22 cellular contexts compared by ENCODE assay signal in the genomic region with DNA sequence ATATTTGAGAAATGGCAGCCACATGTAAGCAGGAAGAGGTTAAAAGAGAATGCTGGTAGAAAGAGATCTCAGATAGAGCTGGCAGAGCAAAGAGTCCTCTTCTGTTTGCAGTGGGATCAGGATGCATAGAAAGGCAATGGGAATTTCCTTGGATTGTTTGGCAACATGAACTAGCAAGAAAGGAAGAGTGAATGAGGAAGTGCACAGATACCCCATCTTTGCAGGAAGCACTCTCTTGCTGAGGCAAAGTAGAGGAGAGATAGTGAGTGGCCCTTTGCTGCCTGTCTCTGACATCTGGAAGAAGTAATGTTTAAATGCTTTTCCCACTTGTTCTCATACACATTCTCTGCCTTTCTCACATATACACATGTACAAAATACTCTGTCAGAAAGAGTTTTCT. TPM values are rescaled to one million over a fixed set of nuclear protein-coding genes. Genes with fewer than 3 reads are reported as not detected.
DNase-seq lines count a peak whose midpoint lies in the region; ATAC-seq, FAIRE-seq and TF ChIP-seq lines count a peak whose summit lies in the region.
"Had no signal": no experiment of that assay in that cellular context is flagged by ENCODE, and none has a peak within 500 bp of the region (broad histone marks: within the 10 kb centered on the region; RNA-seq: fewer than 3 reads in every experiment).

No MANE protein-coding gene starts in this region.

- no peaks in the 10 kb centered on the region for H3K4me1 Mint-ChIP-seq in activated naive CD8-positive, alpha-beta T cell treated with anti-CD3 and anti-CD28 coated beads, Interleukin-2, amount 50 U/mL, for 24 hours
- no peaks in the 10 kb centered on the region for H3K4me1 Mint-ChIP-seq in activated naive CD8-positive, alpha-beta T cell treated with anti-CD3 and anti-CD28 coated beads for 36 hours
- H3K4me1 Mint-ChIP-seq: GM23338 had no signal

- H2AFZ ChIP-seq in K562 (ENCODE audit: low read depth, low read length), result no peak overlapping the region
- H2AFZ ChIP-seq: GM23338 had no signal

- H4K20me1 ChIP-seq in K562 (replicated peaks; ENCODE audit: control insufficient read depth, insufficient read depth, low read length), result no peaks in the 10 kb centered on the region

- H3K4me1 ChIP-seq in K562 (replicated peaks in 1 of 2; ENCODE audit: control insufficient read depth in 2 of 2, insufficient read depth in 2 of 2, low read length in 2 of 2), result no peaks in the 10 kb centered on the region
- H3K4me1 ChIP-seq: A549, HAP-1 had no signal

- CTCF ChIA-PET in K562 (lab: Yijun Ruan, JAX; ENCODE audit: low intra/inter-chr PET ratio), result no interaction called here

- H3K36me3 Mint-ChIP-seq in activated naive CD8-positive, alpha-beta T cell treated with anti-CD3 and anti-CD28 coated beads, Interleukin-2, amount 50 U/mL, for 24 hours (ENCODE audit: low read depth), result peaks cover 43% of the 10 kb centered on the region
- H3K36me3 Mint-ChIP-seq in activated naive CD8-positive, alpha-beta T cell treated with anti-CD3 and anti-CD28 coated beads for 36 hours, result peaks cover 49% of the 10 kb centered on the region

- FAIRE-seq in K562 (lab: Jason Lieb, UNC), result no peak
- FAIRE-seq: A549, GM18507 had no signal

- no peak for ATAC-seq in activated naive CD8-positive, alpha-beta T cell treated with anti-CD3 and anti-CD28 coated beads, Interleukin-2, amount 50 U/mL, for 24 hours
- ATAC-seq in K562 (no peak), esophagus mucosa (no peak), HG02678 (IDR thresholded peaks at IDR 0.05; ENCODE audit: unreplicated experiment) (no peak)
- ATAC-seq: A549, GM23338 had no signal

- no peak overlapping the region for H3K4me3 ChIP-seq in K562
- H3K4me3 ChIP-seq: A549, GM23338, HAP-1 had no signal

- TF ChIP-seq CTCF in K562 (IDR thresholded peaks at IDR 0.05 in 2 of 3, conservative IDR thresholded peaks at IDR 0.05 in 1 of 3; ENCODE audit: insufficient read depth in 2 of 3, low read depth in 1 of 3, low read length in 3 of 3), result no peak

- no peaks in the 10 kb centered on the region for H3K79me2 ChIP-seq in K562 (ENCODE audit: control insufficient read depth, insufficient read depth, low read length)

- DNase-seq in activated naive CD8-positive, alpha-beta T cell treated with anti-CD3 and anti-CD28 coated beads, Interleukin-2, amount 50 U/mL, for 24 hours, result no peak
- DNase-seq in activated naive CD8-positive, alpha-beta T cell treated with anti-CD3 and anti-CD28 coated beads for 36 hours, result no peak
- DNase-seq in OCI-M1 (lab: John Stamatoyannopoulos, UW) (peak; percentile 4), K562 (ENCODE audit: extremely low read depth in 1 of 4, low spot score in 3 of 4) (no peak), MV-4-11 (lab: John Stamatoyannopoulos, UW) (no peak)
- DNase-seq: 8988T; ACHN; AML-193; C1 segment of cervical spinal cord; Calu3; CD4-positive, alpha-beta memory T cell; COR-L47; DMS53; DMS79 treated with DMSO at 0.1 percent for 48 hours; GF-D8; HFFc6 had no signal

- H3K27ac ChIP-seq in K562 (ENCODE audit: extremely low read depth, low read depth, low read length), result no peak overlapping the region
- H3K27ac ChIP-seq: A549 had no signal

- H3K27ac Mint-ChIP-seq in activated naive CD8-positive, alpha-beta T cell treated with anti-CD3 and anti-CD28 coated beads, Interleukin-2, amount 50 U/mL, for 24 hours, result peak overlapping the region; percentile 20
- no peak overlapping the region for H3K27ac Mint-ChIP-seq in activated naive CD8-positive, alpha-beta T cell treated with anti-CD3 and anti-CD28 coated beads for 36 hours
- H3K27ac Mint-ChIP-seq: GM23338, HFFc6 had no signal

- H3K27me3 ChIP-seq in K562 (ENCODE audit: control insufficient read depth in 2 of 2, insufficient read depth in 2 of 2, low read length in 2 of 2), result no peaks in the 10 kb centered on the region

- peaks cover 6% of the 10 kb centered on the region; the same call in 1 of the 3 replicates for H3K36me3 ChIP-seq in K562 (ENCODE audit: control insufficient read depth, insufficient read depth, low read length)
- H3K36me3 ChIP-seq: HAP-1 had no signal

- no peaks in the 10 kb centered on the region for H3K9me3 ChIP-seq in K562 (replicated peaks; ENCODE audit: control insufficient read depth, insufficient read depth, low read depth, low read length)
- H3K9me3 ChIP-seq: HAP-1 had no signal

- no peak overlapping the region for H3K4me3 Mint-ChIP-seq in activated naive CD8-positive, alpha-beta T cell treated with anti-CD3 and anti-CD28 coated beads, Interleukin-2, amount 50 U/mL, for 24 hours
- no peak overlapping the region for H3K4me3 Mint-ChIP-seq in activated naive CD8-positive, alpha-beta T cell treated with anti-CD3 and anti-CD28 coated beads for 36 hours
- H3K4me3 Mint-ChIP-seq: CD4-positive, alpha-beta memory T cell; GM23338; HFFc6 had no signal

- peaks cover 25% of the 10 kb centered on the region for H3K9me3 Mint-ChIP-seq in activated naive CD8-positive, alpha-beta T cell treated with anti-CD3 and anti-CD28 coated beads, Interleukin-2, amount 50 U/mL, for 24 hours
- H3K9me3 Mint-ChIP-seq in activated naive CD8-positive, alpha-beta T cell treated with anti-CD3 and anti-CD28 coated beads for 36 hours, result peaks cover 18% of the 10 kb centered on the region
- H3K9me3 Mint-ChIP-seq: HFFc6 had no signal

- in situ Hi-C loops in K562 (cut with MboI), result no loop called here

- TF ChIP-seq EP300 in K562 (IDR thresholded peaks at IDR 0.05; ENCODE audit: low read length), result no peak

- no TSS peak for BruUV-seq in K562 (replicated peaks; lab: Mats Ljungman, UMichigan)

- H3K9ac ChIP-seq in K562 (ENCODE audit: insufficient read depth in 1 of 2, low read depth in 2 of 2, low read length in 2 of 2), result no peak overlapping the region

- POLR2A ChIA-PET in K562 (lab: Yijun Ruan, JAX), result no interaction called here

- no peaks in the 10 kb centered on the region for H3K9me1 ChIP-seq in K562 (ENCODE audit: control insufficient read depth, insufficient read depth, low read length)

- TF ChIP-seq RAD21 in K562 (CRISPR knock-in tag; conservative IDR thresholded peaks at IDR 0.05 in 1 of 2, IDR thresholded peaks at IDR 0.05 in 1 of 2), result no peak

- intact Hi-C loops in K562 (cut with micrococcal nuclease), result no loop called here

- TF ChIP-seq POLR2A in K562 (conservative IDR thresholded peaks at IDR 0.05), result no peak

- no peak overlapping the region for H3K4me2 ChIP-seq in K562 (ENCODE audit: insufficient read depth, low read length)
- H3K4me2 ChIP-seq: A549, GM23338 had no signal

- H3K27me3 Mint-ChIP-seq in activated naive CD8-positive, alpha-beta T cell treated with anti-CD3 and anti-CD28 coated beads, Interleukin-2, amount 50 U/mL, for 24 hours, result no peaks in the 10 kb centered on the region
- no peaks in the 10 kb centered on the region for H3K27me3 Mint-ChIP-seq in activated naive CD8-positive, alpha-beta T cell treated with anti-CD3 and anti-CD28 coated beads for 36 hours
- H3K27me3 Mint-ChIP-seq: CD4-positive, alpha-beta memory T cell had no signal

TF ChIP-seq in K562, 482 proteins besides CTCF, POLR2A, EP300 and RAD21:
- TF ChIP-seq, protein P1, sequence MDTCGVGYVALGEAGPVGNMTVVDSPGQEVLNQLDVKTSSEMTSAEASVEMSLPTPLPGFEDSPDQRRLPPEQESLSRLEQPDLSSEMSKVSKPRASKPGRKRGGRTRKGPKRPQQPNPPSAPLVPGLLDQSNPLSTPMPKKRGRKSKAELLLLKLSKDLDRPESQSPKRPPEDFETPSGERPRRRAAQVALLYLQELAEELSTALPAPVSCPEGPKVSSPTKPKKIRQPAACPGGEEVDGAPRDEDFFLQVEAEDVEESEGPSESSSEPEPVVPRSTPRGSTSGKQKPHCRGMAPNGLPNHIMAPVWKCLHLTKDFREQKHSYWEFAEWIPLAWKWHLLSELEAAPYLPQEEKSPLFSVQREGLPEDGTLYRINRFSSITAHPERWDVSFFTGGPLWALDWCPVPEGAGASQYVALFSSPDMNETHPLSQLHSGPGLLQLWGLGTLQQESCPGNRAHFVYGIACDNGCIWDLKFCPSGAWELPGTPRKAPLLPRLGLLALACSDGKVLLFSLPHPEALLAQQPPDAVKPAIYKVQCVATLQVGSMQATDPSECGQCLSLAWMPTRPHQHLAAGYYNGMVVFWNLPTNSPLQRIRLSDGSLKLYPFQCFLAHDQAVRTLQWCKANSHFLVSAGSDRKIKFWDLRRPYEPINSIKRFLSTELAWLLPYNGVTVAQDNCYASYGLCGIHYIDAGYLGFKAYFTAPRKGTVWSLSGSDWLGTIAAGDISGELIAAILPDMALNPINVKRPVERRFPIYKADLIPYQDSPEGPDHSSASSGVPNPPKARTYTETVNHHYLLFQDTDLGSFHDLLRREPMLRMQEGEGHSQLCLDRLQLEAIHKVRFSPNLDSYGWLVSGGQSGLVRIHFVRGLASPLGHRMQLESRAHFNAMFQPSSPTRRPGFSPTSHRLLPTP (IDR thresholded peaks at IDR 0.05; ENCODE audit: borderline replicate concordance, extremely low read depth, insufficient read length), result no peak
- TF ChIP-seq SPI1 (IDR thresholded peaks at IDR 0.05; ENCODE audit: borderline replicate concordance, low read depth, low read length) (peak; percentile 83), YY1 (IDR thresholded peaks at IDR 0.05; ENCODE audit: borderline replicate concordance in 1 of 3, control insufficient read depth in 1 of 3, extremely low read depth in 1 of 3, insufficient read depth in 3 of 3, insufficient read length in 1 of 3, insufficient replicate concordance in 2 of 3, low read depth in 1 of 3, low read length in 2 of 3) (peak in 1 of 3 experiments; percentile 35)

RNA-seq across cellular contexts. Expression of a gene that starts 14.5 kb away (rescaled TPM):
- 10 to 100 TPM; 15.8 to 20.7 TPM for total RNA-seq in activated naive CD8-positive, alpha-beta T cell treated with anti-CD3 and anti-CD28 coated beads for 36 hours
- 13.5 and 45.9 TPM in 2 replicates for total RNA-seq in K562 (2011; cell fraction: chromatin; rRNA removed; ENCODE audit: low replicate concordance)
- total RNA-seq in K562 (2011; cell fraction: nucleolus; rRNA removed), result 2.3 and 10.0 TPM in 2 replicates
- total RNA-seq in K562 (2011; cell fraction: nucleoplasm; rRNA removed), result 13.3 and 19.0 TPM in 2 replicates
- total RNA-seq in K562 (2014; rRNA removed) (5.3 and 5.4 TPM in 2 replicates), K562 (2014; rRNA removed; fragmentation: Illumina TruSeq; extraction: Trizol) (16.3 and 18.3 TPM in 2 replicates), K562 (2015; rRNA removed; fragmentation: Illumina TruSeq; extraction: Trizol) (9.5 and 11.4 TPM in 2 replicates), K562 (2021) (10.1 and 10.4 TPM in 2 replicates), esophagus mucosa (12.3 TPM)
- polyA plus RNA-seq in K562 (2011; rRNA removed) (8.4 and 13.9 TPM in 2 replicates), K562 (2014; fragmentation: Illumina TruSeq; extraction: Trizol) (10.5 and 12.6 TPM in 2 replicates), K562 (2014; fragmentation: Nextera tagmentation; extraction: Ambion mirVana) (1 to 10 TPM; 5.9 to 6.0 TPM), K562 (2014; rRNA removed) (7.5 and 7.9 TPM in 2 replicates)
- polyA plus RNA-seq in K562 (2011; cell fraction: cytosol; rRNA removed), result 1.6 and 2.3 TPM in 2 replicates
- polyA plus RNA-seq in K562 (2011; cell fraction: nucleus; rRNA removed), result 15.2 and 15.7 TPM in 2 replicates
- 6.1 and 9.0 TPM in 2 replicates for polyA plus RNA-seq in K562 (2012)
- polyA minus RNA-seq in K562 (2011; rRNA and poly(A)+ RNA removed), result 18.7 and 22.8 TPM in 2 replicates
- 4.2 and 6.0 TPM in 2 replicates for polyA minus RNA-seq in K562 (2011; cell fraction: cytosol; rRNA and poly(A)+ RNA removed)
- polyA minus RNA-seq in K562 (2011; cell fraction: nucleus; rRNA and poly(A)+ RNA removed), result 12.1 and 22.5 TPM in 2 replicates
